28 cellular contexts compared by ENCODE assay signal in genomic region chr3:51678186-51678585, GRCh38. TPM values are rescaled to one million over a fixed set of nuclear protein-coding genes. Genes with fewer than 3 reads are reported as not detected.
A peak's percentile ranks its signal among the peaks of the same experiment; 100 is the strongest.
DNase-seq lines count a peak whose midpoint lies in the region; ATAC-seq lines count a peak whose summit lies in the region.
"Had no signal": no experiment of that assay in that cellular context is flagged by ENCODE, and none has a peak within 500 bp of the region (broad histone marks: within the 10 kb centered on the region; RNA-seq: fewer than 3 reads in every experiment).

No MANE protein-coding gene starts in this region.

- H3K4me3 ChIP-seq in CD4-positive, CD25-positive, alpha-beta regulatory T cell (ENCODE audit: low read depth, low read length), result no peak overlapping the region
- H3K4me3 ChIP-seq: lower lobe of right lung, SK-N-MC, suprapubic skin had no signal

- ATAC-seq in CD4-positive, CD25-positive, alpha-beta regulatory T cell (ENCODE audit: low read depth in 2 of 2), result no peak
- ATAC-seq in naive thymus-derived CD8-positive, alpha-beta T cell, result no peak
- no peak for ATAC-seq in GM19035 (IDR thresholded peaks at IDR 0.05; ENCODE audit: unreplicated experiment)
- ATAC-seq: lower lobe of right lung had no signal

- H3K4me1 Mint-ChIP-seq in activated CD4-positive, alpha-beta T cell treated with anti-CD3 and anti-CD28 coated beads, Interleukin-2, amount 10 ng/mL, durations not matched to agents 24 days and 14 days, result peaks cover 79% of the 10 kb centered on the region
- H3K4me1 Mint-ChIP-seq in CD4-positive, CD25-positive, alpha-beta regulatory T cell, result peaks cover 10 to 100% (median 73%) of the 10 kb centered on the region in 4 donors
- H3K4me1 Mint-ChIP-seq in activated T-helper 1 cell treated with anti-CD3 and anti-CD28 coated beads, Interleukin-12 subunit alpha, Interleukin-12 subunit beta, Interleukin-2, Interleukin-4 antibody, amounts not matched to agents 30 ng/mL and 10 ng/mL and 1 ng/mL, durations not matched to agents 14 hours and 24 hours and 36 hours (ENCODE audit: low read depth), result peaks cover 94% of the 10 kb centered on the region
- peaks cover 67 to 99% (median 96%) of the 10 kb centered on the region in 4 donors for H3K4me1 Mint-ChIP-seq in naive thymus-derived CD8-positive, alpha-beta T cell

- H3K4me3 Mint-ChIP-seq in activated CD4-positive, alpha-beta T cell treated with anti-CD3 and anti-CD28 coated beads, Interleukin-2, amount 10 ng/mL, durations not matched to agents 24 days and 14 days, result no peak overlapping the region
- peak overlapping the region in 3 of 4 donors; percentile 52 to 73 (median 67) for H3K4me3 Mint-ChIP-seq in CD4-positive, CD25-positive, alpha-beta regulatory T cell
- peak overlapping the region; percentile 1 for H3K4me3 Mint-ChIP-seq in activated T-helper 1 cell treated with anti-CD3 and anti-CD28 coated beads, Interleukin-12 subunit alpha, Interleukin-12 subunit beta, Interleukin-2, Interleukin-4 antibody, amounts not matched to agents 30 ng/mL and 10 ng/mL and 1 ng/mL, durations not matched to agents 14 hours and 24 hours and 36 hours
- H3K4me3 Mint-ChIP-seq in naive thymus-derived CD8-positive, alpha-beta T cell, result peak overlapping the region in 5 of 10 donors; percentile 15 to 35 (median 24)
- H3K4me3 Mint-ChIP-seq: HFFc6, WTC11 had no signal

- H3K9me3 ChIP-seq in CD4-positive, CD25-positive, alpha-beta regulatory T cell (ENCODE audit: control insufficient read depth in 2 of 2, low read length in 2 of 2), result no peaks in the 10 kb centered on the region
- H3K9me3 ChIP-seq: Caco-2, lower lobe of right lung, suprapubic skin had no signal

- peaks cover 10% of the 10 kb centered on the region for H3K36me3 ChIP-seq in CD4-positive, CD25-positive, alpha-beta regulatory T cell (ENCODE audit: control insufficient read depth, insufficient read depth, low read length)

- H3K27me3 ChIP-seq in CD4-positive, CD25-positive, alpha-beta regulatory T cell (ENCODE audit: control insufficient read depth, insufficient read depth, low read length), result no peaks in the 10 kb centered on the region
- H3K27me3 ChIP-seq: suprapubic skin had no signal

- peak overlapping the region; percentile 35 for H3K27ac Mint-ChIP-seq in activated CD4-positive, alpha-beta T cell treated with anti-CD3 and anti-CD28 coated beads, Interleukin-2, amount 10 ng/mL, durations not matched to agents 24 days and 14 days
- H3K27ac Mint-ChIP-seq in CD4-positive, CD25-positive, alpha-beta regulatory T cell, result peak overlapping the region; percentile 88 to 94 (median 93)
- H3K27ac Mint-ChIP-seq in activated T-helper 1 cell treated with anti-CD3 and anti-CD28 coated beads, Interleukin-12 subunit alpha, Interleukin-12 subunit beta, Interleukin-2, Interleukin-4 antibody, amounts not matched to agents 30 ng/mL and 10 ng/mL and 1 ng/mL, durations not matched to agents 14 hours and 24 hours and 36 hours, result peak overlapping the region; percentile 54
- peak overlapping the region in 7 of 10 donors; percentile 54 to 80 (median 69) for H3K27ac Mint-ChIP-seq in naive thymus-derived CD8-positive, alpha-beta T cell
- H3K27ac Mint-ChIP-seq: HFFc6 had no signal

- intact Hi-C loops in activated CD4-positive, alpha-beta T cell treated with anti-CD3 and anti-CD28 coated beads, Interleukin-2, amount 10 ng/mL, durations not matched to agents 24 days and 14 days (cut with micrococcal nuclease), result no loop called here
- intact Hi-C loops in activated T-helper 1 cell treated with anti-CD3 and anti-CD28 coated beads, Interleukin-12 subunit alpha, Interleukin-12 subunit beta, Interleukin-2, Interleukin-4 antibody, amounts not matched to agents 30 ng/mL and 10 ng/mL and 1 ng/mL, durations not matched to agents 14 hours and 24 hours and 36 hours (cut with micrococcal nuclease), result no loop called here

- peaks cover 98% of the 10 kb centered on the region for H3K4me1 ChIP-seq in CD4-positive, CD25-positive, alpha-beta regulatory T cell (ENCODE audit: control insufficient read depth, insufficient read depth, low read length, poor library complexity, severe bottlenecking)
- H3K4me1 ChIP-seq: Caco-2 had no signal

- peaks cover 37% of the 10 kb centered on the region for H3K36me3 Mint-ChIP-seq in activated CD4-positive, alpha-beta T cell treated with anti-CD3 and anti-CD28 coated beads, Interleukin-2, amount 10 ng/mL, durations not matched to agents 24 days and 14 days (ENCODE audit: low read depth)
- peaks cover 20% of the 10 kb centered on the region for H3K36me3 Mint-ChIP-seq in CD4-positive, CD25-positive, alpha-beta regulatory T cell
- peaks cover 31% of the 10 kb centered on the region for H3K36me3 Mint-ChIP-seq in activated T-helper 1 cell treated with anti-CD3 and anti-CD28 coated beads, Interleukin-12 subunit alpha, Interleukin-12 subunit beta, Interleukin-2, Interleukin-4 antibody, amounts not matched to agents 30 ng/mL and 10 ng/mL and 1 ng/mL, durations not matched to agents 14 hours and 24 hours and 36 hours (ENCODE audit: low read depth)
- H3K36me3 Mint-ChIP-seq in naive thymus-derived CD8-positive, alpha-beta T cell, result peaks cover 0 to 28% (median 9%) of the 10 kb centered on the region in 3 donors
- H3K36me3 Mint-ChIP-seq: WTC11 had no signal

- no peak for DNase-seq in activated CD4-positive, alpha-beta T cell treated with anti-CD3 and anti-CD28 coated beads, Interleukin-2, amount 10 ng/mL, durations not matched to agents 24 days and 14 days
- DNase-seq in activated CD4-positive, alpha-beta T cell treated with anti-CD3 and anti-CD28 coated beads, Interleukin-2, amount 50 U/mL, for 4 hours, result no peak
- peak in 1 of 3 donors; percentile 58 for DNase-seq in CD4-positive, CD25-positive, alpha-beta regulatory T cell
- DNase-seq in activated T-helper 1 cell treated with anti-CD3 and anti-CD28 coated beads, Interleukin-12 subunit alpha, Interleukin-12 subunit beta, Interleukin-2, Interleukin-4 antibody, amounts not matched to agents 30 ng/mL and 10 ng/mL and 1 ng/mL, durations not matched to agents 14 hours and 24 hours and 36 hours (ENCODE audit: low spot score), result no peak
- DNase-seq in naive thymus-derived CD8-positive, alpha-beta T cell, result no peak
- no peak for DNase-seq in NCI-H2029 treated with DMSO at 0.1 percent for 48 hours (lab: John Stamatoyannopoulos, UW)
- DNase-seq in iPS-NIHi11 (ENCODE audit: low spot score), result no peak
- DNase-seq: activated effector memory CD4-positive, alpha-beta T cell treated with Interleukin-2 at 50 U/mL for 16 hours; AML-193; anterior cingulate cortex; Caco-2; dermis blood vessel endothelial cell; DMS79 treated with DMSO at 0.1 percent for 48 hours; HFFc6; IMR-90; kidney; lower lobe of right lung; NCI-H1105; NCI-H2081; NCI-H345; NCI-H774; nucleus accumbens; T1000 had no signal

- POLR2A ChIA-PET in naive thymus-derived CD8-positive, alpha-beta T cell (lab: Charles Lee), result interaction anchor here (4.5 kb wide), 1 partner anchor 6 kb away, joined by 91 read pairs; the partner anchor contains the start of gene TEX264

- peaks cover 3% of the 10 kb centered on the region for H3K9me3 Mint-ChIP-seq in activated CD4-positive, alpha-beta T cell treated with anti-CD3 and anti-CD28 coated beads, Interleukin-2, amount 10 ng/mL, durations not matched to agents 24 days and 14 days
- no peaks in the 10 kb centered on the region for H3K9me3 Mint-ChIP-seq in CD4-positive, CD25-positive, alpha-beta regulatory T cell
- no peaks in the 10 kb centered on the region for H3K9me3 Mint-ChIP-seq in activated T-helper 1 cell treated with anti-CD3 and anti-CD28 coated beads, Interleukin-12 subunit alpha, Interleukin-12 subunit beta, Interleukin-2, Interleukin-4 antibody, amounts not matched to agents 30 ng/mL and 10 ng/mL and 1 ng/mL, durations not matched to agents 14 hours and 24 hours and 36 hours
- H3K9me3 Mint-ChIP-seq in naive thymus-derived CD8-positive, alpha-beta T cell, result no peaks in the 10 kb centered on the region
- H3K9me3 Mint-ChIP-seq: HFFc6, WTC11 had no signal

- peak overlapping the region; percentile 28 for H3K27ac ChIP-seq in CD4-positive, CD25-positive, alpha-beta regulatory T cell (ENCODE audit: insufficient read depth, low read length, poor library complexity, severe bottlenecking)
- H3K27ac ChIP-seq: lower lobe of right lung, SK-N-MC, suprapubic skin had no signal

- no peaks in the 10 kb centered on the region for H3K27me3 Mint-ChIP-seq in activated CD4-positive, alpha-beta T cell treated with anti-CD3 and anti-CD28 coated beads, Interleukin-2, amount 10 ng/mL, durations not matched to agents 24 days and 14 days
- H3K27me3 Mint-ChIP-seq in CD4-positive, CD25-positive, alpha-beta regulatory T cell, result no peaks in the 10 kb centered on the region
- no peaks in the 10 kb centered on the region for H3K27me3 Mint-ChIP-seq in activated T-helper 1 cell treated with anti-CD3 and anti-CD28 coated beads, Interleukin-12 subunit alpha, Interleukin-12 subunit beta, Interleukin-2, Interleukin-4 antibody, amounts not matched to agents 30 ng/mL and 10 ng/mL and 1 ng/mL, durations not matched to agents 14 hours and 24 hours and 36 hours (ENCODE audit: insufficient read depth)
- H3K27me3 Mint-ChIP-seq in naive thymus-derived CD8-positive, alpha-beta T cell, result no peaks in the 10 kb centered on the region

RNA-seq across cellular contexts. Expression of gene TEX264, which starts 7.1 kb away (rescaled TPM):
- 45.6 and 47.0 TPM in 2 replicates for total RNA-seq in activated CD4-positive, alpha-beta T cell treated with anti-CD3 and anti-CD28 coated beads, Interleukin-2, amount 10 ng/mL, durations not matched to agents 24 days and 14 days
- total RNA-seq in CD4-positive, CD25-positive, alpha-beta regulatory T cell, result 47.0 TPM
- 100 to 1,000 TPM; 133 to 165 (median 139) TPM for polyA plus RNA-seq in CD4-positive, CD25-positive, alpha-beta regulatory T cell
- 50.3 and 52.0 TPM in 2 replicates for total RNA-seq in activated T-helper 1 cell treated with anti-CD3 and anti-CD28 coated beads, Interleukin-12 subunit alpha, Interleukin-12 subunit beta, Interleukin-2, Interleukin-4 antibody, amounts not matched to agents 30 ng/mL and 10 ng/mL and 1 ng/mL, durations not matched to agents 14 hours and 24 hours and 36 hours
- 10 to 100 TPM; 37.4 to 39.7 TPM for total RNA-seq in naive thymus-derived CD8-positive, alpha-beta T cell
- 10 to 100 TPM; 84.5 to 95.7 (median 85.3) TPM for polyA plus RNA-seq in naive thymus-derived CD8-positive, alpha-beta T cell

RNA-seq across cellular contexts. Expression of gene GRM2, which starts 28.7 kb away (rescaled TPM):
- 0.24 and 0.86 TPM in 2 replicates for total RNA-seq in activated CD4-positive, alpha-beta T cell treated with anti-CD3 and anti-CD28 coated beads, Interleukin-2, amount 10 ng/mL, durations not matched to agents 24 days and 14 days
- total RNA-seq in CD4-positive, CD25-positive, alpha-beta regulatory T cell, result 3.0 TPM
- under 1 TPM in 1 of 4 donors, not detected in 3; 0.29 TPM for polyA plus RNA-seq in CD4-positive, CD25-positive, alpha-beta regulatory T cell
- total RNA-seq in activated T-helper 1 cell treated with anti-CD3 and anti-CD28 coated beads, Interleukin-12 subunit alpha, Interleukin-12 subunit beta, Interleukin-2, Interleukin-4 antibody, amounts not matched to agents 30 ng/mL and 10 ng/mL and 1 ng/mL, durations not matched to agents 14 hours and 24 hours and 36 hours, result 0.96 and 1.0 TPM in 2 replicates
- total RNA-seq in naive thymus-derived CD8-positive, alpha-beta T cell, result 1 to 10 TPM; 2.9 to 5.0 TPM
- under 1 TPM in 1 of 3 donors, not detected in 2; 0.09 TPM for polyA plus RNA-seq in naive thymus-derived CD8-positive, alpha-beta T cell
- total RNA-seq: pulmonary artery endothelial cell had no signal

Comparison
In these comparisons a context has a peak if more than half of its experiments do, and no peak if none do; other contexts are left out.
1. H3K27ac Mint-ChIP-seq: peak in every context shown above with its lines; median percentile 93 in CD4-positive, CD25-positive, alpha-beta regulatory T cell; 69 in naive thymus-derived CD8-positive, alpha-beta T cell; 54 in activated T-helper 1 cell treated with anti-CD3 and anti-CD28 coated beads, Interleukin-12 subunit alpha, Interleukin-12 subunit beta, Interleukin-2, Interleukin-4 antibody, amounts not matched to agents 30 ng/mL and 10 ng/mL and 1 ng/mL, durations not matched to agents 14 hours and 24 hours and 36 hours; 35 in activated CD4-positive, alpha-beta T cell treated with anti-CD3 and anti-CD28 coated beads, Interleukin-2, amount 10 ng/mL, durations not matched to agents 24 days and 14 days.